Comparison of ENCODE assay signal across 8 cellular contexts in genomic region chr16:46690281-46691178, GRCh38. TPM values are rescaled to one million over a fixed set of nuclear protein-coding genes. Genes with fewer than 3 reads are reported as not detected.
DNase-seq lines count a peak whose midpoint lies in the region; ATAC-seq, FAIRE-seq and TF ChIP-seq lines count a peak whose summit lies in the region.

No MANE protein-coding gene starts in this region.

- H3K27me3 Mint-ChIP-seq in activated T-helper 1 cell treated with anti-CD3 and anti-CD28 coated beads, Interleukin-12 subunit alpha, Interleukin-12 subunit beta, Interleukin-2, Interleukin-4 antibody, amounts not matched to agents 30 ng/mL and 10 ng/mL and 1 ng/mL, durations not matched to agents 14 hours and 24 hours and 36 hours (ENCODE audit: insufficient read depth), result no peaks in the 10 kb centered on the region
- H3K27me3 Mint-ChIP-seq in progenitor cell of endocrine pancreas, result no peaks in the 10 kb centered on the region

- FAIRE-seq in kidney (lab: Jason Lieb, UNC), result no peak

- TF ChIP-seq POLR2A in adrenal gland (IDR thresholded peaks at IDR 0.05) (no peak), upper lobe of left lung (IDR thresholded peaks at IDR 0.05) (no peak)

- H3K36me3 ChIP-seq in left ventricle myocardium inferior (no peaks in the 10 kb centered on the region), adrenal gland (replicated peaks in 1 of 2) (no peaks in the 10 kb centered on the region), kidney (ENCODE audit: control insufficient read depth in 1 of 2, insufficient read depth in 2 of 2, low read length in 2 of 2) (no peaks in the 10 kb centered on the region), upper lobe of left lung (no peaks in the 10 kb centered on the region)

- H3K9me3 Mint-ChIP-seq in activated T-helper 1 cell treated with anti-CD3 and anti-CD28 coated beads, Interleukin-12 subunit alpha, Interleukin-12 subunit beta, Interleukin-2, Interleukin-4 antibody, amounts not matched to agents 30 ng/mL and 10 ng/mL and 1 ng/mL, durations not matched to agents 14 hours and 24 hours and 36 hours, result no peaks in the 10 kb centered on the region
- H3K9me3 Mint-ChIP-seq in progenitor cell of endocrine pancreas (ENCODE audit: low read depth), result no peaks in the 10 kb centered on the region

- no peaks in the 10 kb centered on the region for H3K9me3 ChIP-seq in left ventricle myocardium inferior (replicated peaks)
- H3K9me3 ChIP-seq in adrenal gland (replicated peaks in 1 of 3), result no peaks in the 10 kb centered on the region
- no peaks in the 10 kb centered on the region for H3K9me3 ChIP-seq in kidney (ENCODE audit: control insufficient read depth in 1 of 2, low read length in 2 of 2)
- no peaks in the 10 kb centered on the region for H3K9me3 ChIP-seq in upper lobe of left lung

- H3K4me3 ChIP-seq in left ventricle myocardium inferior (peak overlapping the region; percentile 90), adrenal gland (peak overlapping the region in 2 of 4 donors; percentile 77 to 95), kidney (ENCODE audit: low read length in 2 of 2) (peak overlapping the region; percentile 79 to 92), upper lobe of left lung (peak overlapping the region; percentile 73 to 96 (median 94))

- peaks cover 20% of the 10 kb centered on the region for H3K4me1 Mint-ChIP-seq in activated T-helper 1 cell treated with anti-CD3 and anti-CD28 coated beads, Interleukin-12 subunit alpha, Interleukin-12 subunit beta, Interleukin-2, Interleukin-4 antibody, amounts not matched to agents 30 ng/mL and 10 ng/mL and 1 ng/mL, durations not matched to agents 14 hours and 24 hours and 36 hours (ENCODE audit: low read depth)
- H3K4me1 Mint-ChIP-seq in progenitor cell of endocrine pancreas (ENCODE audit: low read depth), result peaks cover 36% of the 10 kb centered on the region

- H3K4me3 Mint-ChIP-seq in activated T-helper 1 cell treated with anti-CD3 and anti-CD28 coated beads, Interleukin-12 subunit alpha, Interleukin-12 subunit beta, Interleukin-2, Interleukin-4 antibody, amounts not matched to agents 30 ng/mL and 10 ng/mL and 1 ng/mL, durations not matched to agents 14 hours and 24 hours and 36 hours, result no peak overlapping the region
- no peak overlapping the region for H3K4me3 Mint-ChIP-seq in progenitor cell of endocrine pancreas (ENCODE audit: low read depth)

- TF ChIP-seq CTCF in left ventricle myocardium inferior (IDR thresholded peaks at IDR 0.05; ENCODE audit: borderline replicate concordance), result no peak
- TF ChIP-seq CTCF in adrenal gland (IDR thresholded peaks at IDR 0.05), result no peak
- TF ChIP-seq CTCF in kidney (IDR thresholded peaks at IDR 0.05; ENCODE audit: borderline replicate concordance, extremely low read depth, insufficient read depth), result no peak
- TF ChIP-seq CTCF in upper lobe of left lung (IDR thresholded peaks at IDR 0.05), result no peak
- no peak for TF ChIP-seq CTCF in progenitor cell of endocrine pancreas (IDR thresholded peaks at IDR 0.05; ENCODE audit: unreplicated experiment)

- intact Hi-C loops in left ventricle myocardium inferior (cut with micrococcal nuclease) (no loop called here), left cardiac atrium (cut with DNase I) (loop anchor here in 1 of 2 donors (10.0 kb wide), 1 partner anchor 114 kb away; no protein-coding TSS in a partner anchor), adrenal gland (cut with DNase I) (no loop called here), kidney (cut with DNase I) (no loop called here)
- intact Hi-C loops in activated T-helper 1 cell treated with anti-CD3 and anti-CD28 coated beads, Interleukin-12 subunit alpha, Interleukin-12 subunit beta, Interleukin-2, Interleukin-4 antibody, amounts not matched to agents 30 ng/mL and 10 ng/mL and 1 ng/mL, durations not matched to agents 14 hours and 24 hours and 36 hours (cut with micrococcal nuclease), result no loop called here

- no peak for ATAC-seq in left cardiac atrium
- ATAC-seq in upper lobe of left lung (ENCODE audit: low FRiP score in 2 of 2), result no peak

- DNase-seq in left ventricle myocardium inferior (no peak), left cardiac atrium (no peak), adrenal gland (no peak), kidney (peak; percentile 75), upper lobe of left lung (peak; percentile 32 to 39), progenitor cell of endocrine pancreas (ENCODE audit: low spot score, unreplicated experiment) (no peak), AG08395 (ENCODE audit: low spot score) (no peak)
- DNase-seq in activated T-helper 1 cell treated with anti-CD3 and anti-CD28 coated beads, Interleukin-12 subunit alpha, Interleukin-12 subunit beta, Interleukin-2, Interleukin-4 antibody, amounts not matched to agents 30 ng/mL and 10 ng/mL and 1 ng/mL, durations not matched to agents 14 hours and 24 hours and 36 hours (ENCODE audit: low spot score), result no peak

- no peak for TF ChIP-seq EP300 in upper lobe of left lung (IDR thresholded peaks at IDR 0.05)

- H3K27ac ChIP-seq in left ventricle myocardium inferior (replicated peaks), result peak overlapping the region; percentile 94
- peak overlapping the region in 3 of 5 donors; percentile 91 to 96 (median 95) for H3K27ac ChIP-seq in adrenal gland
- H3K27ac ChIP-seq in kidney (ENCODE audit: low read depth in 2 of 2, low read length in 2 of 2), result no peak overlapping the region
- peak overlapping the region in 2 of 4 donors; percentile 92 to 93 for H3K27ac ChIP-seq in upper lobe of left lung

- peak overlapping the region; percentile 26 to 53 for H3K9ac ChIP-seq in kidney (ENCODE audit: low read length in 2 of 2)

- H3K4me1 ChIP-seq in left ventricle myocardium inferior (peaks cover 65% of the 10 kb centered on the region), adrenal gland (replicated peaks in 1 of 2) (peaks cover 25 to 36% of the 10 kb centered on the region in 2 donors), kidney (ENCODE audit: control insufficient read depth in 1 of 2, insufficient read depth in 1 of 2, low read depth in 1 of 2, low read length in 2 of 2) (peaks cover 9 to 14% of the 10 kb centered on the region in 2 donors), upper lobe of left lung (peaks cover 20 to 35% (median 24%) of the 10 kb centered on the region in 4 donors)

- H3K27me3 ChIP-seq in left ventricle myocardium inferior (ENCODE audit: low read depth), result no peaks in the 10 kb centered on the region
- H3K27me3 ChIP-seq in adrenal gland, result no peaks in the 10 kb centered on the region
- no peaks in the 10 kb centered on the region for H3K27me3 ChIP-seq in upper lobe of left lung

- WGBS in adrenal gland, 4 donors, result 19 to 20% (median 19%) methylated on average over 18 to 21 of the region's 21 CpGs
- 13 to 17% methylated on average over 21 of the region's 21 CpGs for WGBS in upper lobe of left lung, 2 donors

- H3K27ac Mint-ChIP-seq in activated T-helper 1 cell treated with anti-CD3 and anti-CD28 coated beads, Interleukin-12 subunit alpha, Interleukin-12 subunit beta, Interleukin-2, Interleukin-4 antibody, amounts not matched to agents 30 ng/mL and 10 ng/mL and 1 ng/mL, durations not matched to agents 14 hours and 24 hours and 36 hours, result no peak overlapping the region
- H3K27ac Mint-ChIP-seq in progenitor cell of endocrine pancreas, result no peak overlapping the region

- peaks cover 18% of the 10 kb centered on the region for H3K36me3 Mint-ChIP-seq in activated T-helper 1 cell treated with anti-CD3 and anti-CD28 coated beads, Interleukin-12 subunit alpha, Interleukin-12 subunit beta, Interleukin-2, Interleukin-4 antibody, amounts not matched to agents 30 ng/mL and 10 ng/mL and 1 ng/mL, durations not matched to agents 14 hours and 24 hours and 36 hours (ENCODE audit: low read depth)
- peaks cover 14% of the 10 kb centered on the region for H3K36me3 Mint-ChIP-seq in progenitor cell of endocrine pancreas (ENCODE audit: insufficient read depth)

RNA-seq across cellular contexts. Expression of gene ORC6, which starts 1.1 kb away (rescaled TPM):
- total RNA-seq in left ventricle myocardium inferior, result 1.4 TPM
- 1 to 10 TPM; 2.0 to 2.1 TPM for total RNA-seq in left cardiac atrium
- 10 to 100 TPM in 1 of 8 donors, 1 to 10 TPM in 5, under 1 TPM in 1, not detected in 1; 0.55 to 12.3 (median 2.6) TPM for total RNA-seq in adrenal gland
- 1 to 10 TPM; 1.4 to 2.9 (median 2.2) TPM for polyA plus RNA-seq in adrenal gland
- total RNA-seq in kidney, result 0.94 TPM
- polyA plus RNA-seq in kidney (ENCODE audit: insufficient read depth, low read depth, low replicate concordance), result 1.5 TPM
- total RNA-seq in upper lobe of left lung, result 1 to 10 TPM; 1.4 to 4.3 (median 1.9) TPM
- 68.2 and 69.1 TPM in 2 replicates for total RNA-seq in activated T-helper 1 cell treated with anti-CD3 and anti-CD28 coated beads, Interleukin-12 subunit alpha, Interleukin-12 subunit beta, Interleukin-2, Interleukin-4 antibody, amounts not matched to agents 30 ng/mL and 10 ng/mL and 1 ng/mL, durations not matched to agents 14 hours and 24 hours and 36 hours
- total RNA-seq in progenitor cell of endocrine pancreas, result 41.7 and 42.2 TPM in 2 replicates

RNA-seq across cellular contexts. Expression of gene VPS35, which starts 1.6 kb away (rescaled TPM):
- total RNA-seq in left ventricle myocardium inferior (74.6 TPM), left cardiac atrium (10 to 100 TPM; 68.0 to 74.0 TPM), adrenal gland (10 to 100 TPM; 37.2 to 97.4 (median 69.1) TPM), kidney (96.7 TPM), upper lobe of left lung (10 to 100 TPM; 25.0 to 93.0 (median 63.5) TPM), progenitor cell of endocrine pancreas (128 and 132 TPM in 2 replicates)
- polyA plus RNA-seq in adrenal gland (10 to 100 TPM; 12.8 to 64.2 (median 14.4) TPM), kidney (ENCODE audit: insufficient read depth, low read depth, low replicate concordance) (31.8 TPM)
- 81.0 and 87.0 TPM in 2 replicates for total RNA-seq in activated T-helper 1 cell treated with anti-CD3 and anti-CD28 coated beads, Interleukin-12 subunit alpha, Interleukin-12 subunit beta, Interleukin-2, Interleukin-4 antibody, amounts not matched to agents 30 ng/mL and 10 ng/mL and 1 ng/mL, durations not matched to agents 14 hours and 24 hours and 36 hours

RNA-seq across cellular contexts. Expression of gene MYLK3, which starts 57.6 kb away (rescaled TPM):
- total RNA-seq in left ventricle myocardium inferior (256 TPM), left cardiac atrium (100 to 1,000 TPM; 230 to 333 TPM), adrenal gland (1 to 10 TPM in 2 of 8 donors, under 1 TPM in 6; 0.19 to 1.1 (median 0.81) TPM), kidney (0.31 TPM), upper lobe of left lung (1 to 10 TPM in 3 of 6 donors, under 1 TPM in 3; 0.11 to 4.2 (median 1.1) TPM), progenitor cell of endocrine pancreas (0.75 and 0.77 TPM in 2 replicates)
- polyA plus RNA-seq in adrenal gland (under 1 TPM; 0.10 to 0.32 (median 0.20) TPM), kidney (ENCODE audit: insufficient read depth, low read depth, low replicate concordance) (1.5 TPM)
- 0.44 and 1.1 TPM in 2 replicates for total RNA-seq in activated T-helper 1 cell treated with anti-CD3 and anti-CD28 coated beads, Interleukin-12 subunit alpha, Interleukin-12 subunit beta, Interleukin-2, Interleukin-4 antibody, amounts not matched to agents 30 ng/mL and 10 ng/mL and 1 ng/mL, durations not matched to agents 14 hours and 24 hours and 36 hours

Comparison
In these comparisons a context has a peak if more than half of its experiments do, and no peak if none do; other contexts are left out.
1. DNase-seq: peak in kidney (single experiment) and upper lobe of left lung (2 of 2); none in left ventricle myocardium inferior (single experiment), left cardiac atrium (single experiment), adrenal gland (0 of 7), activated T-helper 1 cell treated with anti-CD3 and anti-CD28 coated beads, Interleukin-12 subunit alpha, Interleukin-12 subunit beta, Interleukin-2, Interleukin-4 antibody, amounts not matched to agents 30 ng/mL and 10 ng/mL and 1 ng/mL, durations not matched to agents 14 hours and 24 hours and 36 hours (single experiment), progenitor cell of endocrine pancreas (single experiment) and AG08395 (single experiment).
2. H3K27ac ChIP-seq: peak in left ventricle myocardium inferior (single experiment) and adrenal gland (3 of 5); none in kidney (0 of 2).
3. RNA of gene MYLK3, which starts 57.6 kb away (total RNA-seq): 230 to 333 TPM in left cardiac atrium and 256 TPM in left ventricle myocardium inferior (single experiment); 0.11 to 4.2 TPM in upper lobe of left lung, 0.44 to 1.1 TPM in activated T-helper 1 cell treated with anti-CD3 and anti-CD28 coated beads, Interleukin-12 subunit alpha, Interleukin-12 subunit beta, Interleukin-2, Interleukin-4 antibody, amounts not matched to agents 30 ng/mL and 10 ng/mL and 1 ng/mL, durations not matched to agents 14 hours and 24 hours and 36 hours, 0.19 to 1.1 TPM in adrenal gland, 0.75 to 0.77 TPM in progenitor cell of endocrine pancreas and 0.31 TPM in kidney (single experiment); every median in the first group is over 10 times any median in the second.